1 cellular context compared by ENCODE assay signal in genomic region chr20:43457640-43458421, GRCh38.
A peak's percentile ranks its signal among the peaks of the same experiment; 100 is the strongest.
TF ChIP-seq lines count a peak whose summit lies in the region.

SRSF6 (plus strand) TSS chr20:43457896; CDS start chr20:43458034, 138 bp downstream.

TF ChIP-seq in HepG2, 621 proteins besides CTCF, POLR2A, EP300 and RAD21 (continued from another document and continues in another):
- peak; percentile 89 for TF ChIP-seq ZBTB10 (CRISPR knock-in tag; IDR thresholded peaks at IDR 0.05; ENCODE audit: borderline replicate concordance)
- no peak for TF ChIP-seq MBD4 (IDR thresholded peaks at IDR 0.05; ENCODE audit: borderline replicate concordance, low read length)
- TF ChIP-seq ZNF451 (CRISPR knock-in tag; IDR thresholded peaks at IDR 0.05) = peak; percentile 99
- TF ChIP-seq ZNF660 (CRISPR knock-in tag; IDR thresholded peaks at IDR 0.05; ENCODE audit: borderline replicate concordance, low read depth) = no peak
- peak; percentile 74 for TF ChIP-seq ZNF639 (CRISPR knock-in tag; conservative IDR thresholded peaks at IDR 0.05)
- peak; percentile 71 for TF ChIP-seq TAF15 (IDR thresholded peaks at IDR 0.05; ENCODE audit: low read depth, low read length, poor library complexity, severe bottlenecking)
- TF ChIP-seq FUBP1 (CRISPR knock-in tag; IDR thresholded peaks at IDR 0.05; ENCODE audit: borderline replicate concordance) = no peak
- TF ChIP-seq KLF16 (CRISPR knock-in tag; IDR thresholded peaks at IDR 0.05) = peak; percentile 55 to 97; a peak in 2 of 4 replicates
- peak; percentile 49; the same call in 1 of the 2 replicates for TF ChIP-seq NR2F2 (IDR thresholded peaks at IDR 0.05; ENCODE audit: borderline replicate concordance, low read depth)
- peak; percentile 35; the same call in 1 of the 2 replicates for TF ChIP-seq RERE (CRISPR knock-in tag; IDR thresholded peaks at IDR 0.05; ENCODE audit: low read depth)
- TF ChIP-seq NFE2 (CRISPR knock-in tag; IDR thresholded peaks at IDR 0.05) = peak; percentile 49; the same call in 1 of the 2 replicates
- peak; percentile 76; the same call in 1 of the 2 replicates for TF ChIP-seq ZSCAN22 (CRISPR knock-in tag; IDR thresholded peaks at IDR 0.05)
- peak; percentile 85 for TF ChIP-seq CREM (IDR thresholded peaks at IDR 0.05)
- TF ChIP-seq CREM (CRISPR knock-in tag; IDR thresholded peaks at IDR 0.05) = no peak
- TF ChIP-seq CBX5 (CRISPR knock-in tag; IDR thresholded peaks at IDR 0.05; ENCODE audit: borderline replicate concordance) = 0 out of 2 replicates have a peak, but pooled peaks have one; percentile 78
- TF ChIP-seq REXO4 (CRISPR knock-in tag; IDR thresholded peaks at IDR 0.05; ENCODE audit: borderline replicate concordance) = peak; percentile 86; the same call in 1 of the 2 replicates
- peak; percentile 93; the same call in 1 of the 2 replicates for TF ChIP-seq RNF219 (CRISPR knock-in tag; IDR thresholded peaks at IDR 0.05)
- TF ChIP-seq ZNF30 (CRISPR knock-in tag; IDR thresholded peaks at IDR 0.05) = peak; percentile 90; the same call in 1 of the 2 replicates
- TF ChIP-seq GATAD1 (CRISPR knock-in tag; IDR thresholded peaks at IDR 0.05) = no peak; the same call in none of the 2 replicates
- TF ChIP-seq ZNF800 (CRISPR knock-in tag; IDR thresholded peaks at IDR 0.05) = peak; percentile 88
- TF ChIP-seq ARNTL (CRISPR knock-in tag; IDR thresholded peaks at IDR 0.05) = peak; percentile 72
- TF ChIP-seq SP140L (CRISPR knock-in tag; IDR thresholded peaks at IDR 0.05; ENCODE audit: borderline replicate concordance) = 0 out of 2 replicates have a peak, but pooled peaks have one; percentile 92
- peak; percentile 13 for TF ChIP-seq ZEB1 (IDR thresholded peaks at IDR 0.05; ENCODE audit: insufficient replicate concordance, low read depth)
- TF ChIP-seq MEIS1 (CRISPR knock-in tag; IDR thresholded peaks at IDR 0.05; ENCODE audit: borderline replicate concordance) = no peak; the same call in none of the 2 replicates
- TF ChIP-seq ZNF570 (CRISPR knock-in tag; IDR thresholded peaks at IDR 0.05; ENCODE audit: borderline replicate concordance) = peak; percentile 97; the same call in 1 of the 2 replicates
- no peak for TF ChIP-seq CBX2 (IDR thresholded peaks at IDR 0.05; ENCODE audit: low read depth, low read length)
- TF ChIP-seq CBX2 (CRISPR knock-in tag; IDR thresholded peaks at IDR 0.05; ENCODE audit: low read depth) = no peak
- peak; percentile 95 for TF ChIP-seq LBX2 (CRISPR knock-in tag; IDR thresholded peaks at IDR 0.05; ENCODE audit: borderline replicate concordance)
